ENCODE assay signal across 16 cellular contexts in genomic region chr10:122234416-122234815, GRCh38. TPM values are rescaled to one million over a fixed set of nuclear protein-coding genes. Genes with fewer than 3 reads are reported as not detected.
DNase-seq lines count a peak whose midpoint lies in the region; ATAC-seq lines count a peak whose summit lies in the region.
"Had no signal": no experiment of that assay in that cellular context is flagged by ENCODE, and none has a peak within 500 bp of the region (broad histone marks: within the 10 kb centered on the region; RNA-seq: fewer than 3 reads in every experiment).

No MANE protein-coding gene starts in this region.

- DNase-seq in DMS79 treated with DMSO at 0.1 percent for 48 hours (lab: John Stamatoyannopoulos, UW) = peak; percentile 24
- no peak for DNase-seq in DMS79 (lab: John Stamatoyannopoulos, UW)
- peak; percentile 10 for DNase-seq in NCI-H345 treated with DMSO at 0.1 percent for 48 hours (lab: John Stamatoyannopoulos, UW; ENCODE audit: unreplicated experiment)
- DNase-seq in sciatic nerve (ENCODE audit: low spot score) = no peak
- no peak for DNase-seq in left colon
- DNase-seq: activated CD4-positive, alpha-beta T cell treated with anti-CD3 and anti-CD28 coated beads, Interleukin-2, amount 50 U/mL, for 48 hours; activated T-cell treated with anti-CD3 and anti-CD28 coated beads, Interleukin-2, amount 50 U/mL, for 48 hours; MG63; pancreas; PC-9; stimulated activated naive CD8-positive, alpha-beta T cell treated with anti-CD3 and anti-CD28 coated beads, Interleukin-15, Interleukin-2, amounts not matched to agents 100 U/mL and 50 U/mL, for 24 hours had no signal

- intact Hi-C loops in sciatic nerve (cut with DNase I) = no loop called here
- intact Hi-C loops in left colon (cut with DNase I, micrococcal nuclease) = no loop called here

- ATAC-seq in sciatic nerve = peak; percentile 68
- ATAC-seq in GM18873 (IDR thresholded peaks at IDR 0.05; ENCODE audit: low FRiP score, unreplicated experiment) = no peak
- ATAC-seq in left colon = no peak
- ATAC-seq in HG02588 (IDR thresholded peaks at IDR 0.05; ENCODE audit: unreplicated experiment) = no peak
- ATAC-seq: activated naive CD4-positive, alpha-beta T cell treated with anti-CD3 and anti-CD28 coated beads, Interleukin-2, amount 50 U/mL, for 72 hours; stimulated activated naive CD8-positive, alpha-beta T cell treated with anti-CD3 and anti-CD28 coated beads, Interleukin-15, Interleukin-2, amounts not matched to agents 100 U/mL and 50 U/mL, for 24 hours had no signal

- peak overlapping the region; percentile 62 for H3K27ac ChIP-seq in cingulate gyrus (ENCODE audit: low read depth, low read length)
- H3K27ac ChIP-seq: 22Rv1, pancreas, PC-9 had no signal

RNA-seq across cellular contexts. Expression of gene BTBD16, which starts 36.7 kb away (rescaled TPM):
- total RNA-seq in sciatic nerve (0.89 TPM), left colon (under 1 TPM; 0.14 to 0.15 TPM)
- total RNA-seq: activated naive CD4-positive, alpha-beta T cell treated with anti-CD3 and anti-CD28 coated beads, Interleukin-2, amount 50 U/mL, for 72 hours had no signal

Comparison
In these comparisons a context has a peak if more than half of its experiments do, and no peak if none do; other contexts are left out.
1. DNase-seq: peak in DMS79 treated with DMSO at 0.1 percent for 48 hours (single experiment) and NCI-H345 treated with DMSO at 0.1 percent for 48 hours (single experiment); none in DMS79 (single experiment), sciatic nerve (single experiment) and left colon (0 of 2).